ENCODE assay signal across 8 cellular contexts in genomic region chr7:22726849-22727792, GRCh38. TPM values are rescaled to one million over a fixed set of nuclear protein-coding genes. Genes with fewer than 3 reads are reported as not detected.
DNase-seq lines count a peak whose midpoint lies in the region; ATAC-seq and TF ChIP-seq lines count a peak whose summit lies in the region.

Gene IL6 (plus strand): TSS chr7:22727200. CDS start chr7:22727263, 63 bp downstream.

- no peak for TF ChIP-seq CTCF in Loucy (conservative IDR thresholded peaks at IDR 0.05; ENCODE audit: low read length)

- H3F3A ChIP-seq in Loucy (ENCODE audit: low read depth): no peaks in the 10 kb centered on the region

- H3K36me3 Mint-ChIP-seq in stimulated activated effector memory CD8-positive, alpha-beta T cell treated with anti-CD3 and anti-CD28 coated beads, Interleukin-12 subunit alpha, Interleukin-12 subunit beta, amount 100 ng/mL, for 72 hours: no peaks in the 10 kb centered on the region

- peak within 1 kb of the TSS; percentile 51 for H3K9ac ChIP-seq in Loucy (ENCODE audit: low read depth, low read length, poor library complexity, severe bottlenecking)
- H3K9ac ChIP-seq in SK-N-MC (ENCODE audit: insufficient read length): peak within 1 kb of the TSS; percentile 38

- H3K9me3 ChIP-seq in Loucy (ENCODE audit: insufficient read depth, low read depth, low read length) (no peaks in the 10 kb centered on the region), SK-N-MC (ENCODE audit: low read depth, low read length) (no peaks in the 10 kb centered on the region)

- H4K20me1 ChIP-seq in Loucy (ENCODE audit: insufficient read depth, low read length, poor library complexity, severe bottlenecking): no peaks in the 10 kb centered on the region

- peaks cover 35% of the 10 kb centered on the region for H3K4me1 Mint-ChIP-seq in stimulated activated effector memory CD8-positive, alpha-beta T cell treated with anti-CD3 and anti-CD28 coated beads, Interleukin-12 subunit alpha, Interleukin-12 subunit beta, amount 100 ng/mL, for 72 hours

- peaks cover 5% of the 10 kb centered on the region for H3K27me3 ChIP-seq in Loucy (ENCODE audit: insufficient read depth, low read length, poor library complexity, severe bottlenecking)

- H3K27ac ChIP-seq in SK-N-MC: no peak within 1 kb of the TSS

- H3K4me2 ChIP-seq in Loucy (ENCODE audit: low read depth, low read length, poor library complexity, severe bottlenecking): peak within 1 kb of the TSS; percentile 80

- H3K36me3 ChIP-seq in Loucy (ENCODE audit: insufficient read depth, low read length): no peaks in the 10 kb centered on the region
- H3K36me3 ChIP-seq in SK-N-MC (ENCODE audit: insufficient read depth, low read length): no peaks in the 10 kb centered on the region

- no peaks in the 10 kb centered on the region for H3K79me2 ChIP-seq in Loucy (ENCODE audit: insufficient read depth, low read length)

- peak within 1 kb of the TSS; percentile 76 for H2AFZ ChIP-seq in Loucy (ENCODE audit: low read length)

- DNase-seq in DMS 273 treated with DMSO at 0.1 percent for 48 hours (lab: John Stamatoyannopoulos, UW): peak; percentile 73
- no peak for DNase-seq in SK-N-MC (ENCODE audit: low read depth, low spot score)
- DNase-seq in cortex of kidney (lab: John Stamatoyannopoulos, UW): peak; percentile 6
- peak; percentile 57 for DNase-seq in left lobe of liver (ENCODE audit: low spot score)
- no peak for DNase-seq in stimulated activated effector memory CD8-positive, alpha-beta T cell treated with anti-CD3 and anti-CD28 coated beads, Interleukin-12 subunit alpha, Interleukin-12 subunit beta, amount 100 ng/mL, for 72 hours (ENCODE audit: low spot score in 2 of 2)

- H3K9me3 Mint-ChIP-seq in stimulated activated effector memory CD8-positive, alpha-beta T cell treated with anti-CD3 and anti-CD28 coated beads, Interleukin-12 subunit alpha, Interleukin-12 subunit beta, amount 100 ng/mL, for 72 hours: no peaks in the 10 kb centered on the region

- H3K4me3 Mint-ChIP-seq in stimulated activated effector memory CD8-positive, alpha-beta T cell treated with anti-CD3 and anti-CD28 coated beads, Interleukin-12 subunit alpha, Interleukin-12 subunit beta, amount 100 ng/mL, for 72 hours: peak within 1 kb of the TSS; percentile 45

- peak; percentile 41 for ATAC-seq in left lobe of liver
- peak; percentile 27 for ATAC-seq in stimulated activated effector memory CD8-positive, alpha-beta T cell treated with anti-CD3 and anti-CD28 coated beads, Interleukin-12 subunit alpha, Interleukin-12 subunit beta, amount 100 ng/mL, for 72 hours
- ATAC-seq in GM21381 (IDR thresholded peaks at IDR 0.05; ENCODE audit: unreplicated experiment): no peak
- no peak for ATAC-seq in GM19324 (IDR thresholded peaks at IDR 0.05; ENCODE audit: low FRiP score, unreplicated experiment)

- no peak within 1 kb of the TSS for H3K27ac Mint-ChIP-seq in stimulated activated effector memory CD8-positive, alpha-beta T cell treated with anti-CD3 and anti-CD28 coated beads, Interleukin-12 subunit alpha, Interleukin-12 subunit beta, amount 100 ng/mL, for 72 hours

- no peaks in the 10 kb centered on the region for H3K9me2 ChIP-seq in Loucy (replicated peaks; ENCODE audit: low read depth, low read length)

- peaks cover 13% of the 10 kb centered on the region for H3K4me1 ChIP-seq in Loucy (ENCODE audit: insufficient read depth, low read length, poor library complexity, severe bottlenecking)

- peak within 1 kb of the TSS; percentile 68 for H3K4me3 ChIP-seq in Loucy (ENCODE audit: low read length, poor library complexity, severe bottlenecking)
- peak within 1 kb of the TSS; percentile 69 for H3K4me3 ChIP-seq in SK-N-MC

RNA-seq across cellular contexts. Expression of gene IL6, which starts in this region (rescaled TPM):
- not detected for total RNA-seq in left lobe of liver

Comparison
In these comparisons a context has a peak if more than half of its experiments do, and no peak if none do; other contexts are left out.
1. Peak in DNase-seq and ATAC-seq in left lobe of liver; RNA of the gene not detected or under 1 TPM.
2. DNase-seq: peak in DMS 273 treated with DMSO at 0.1 percent for 48 hours (single experiment) and cortex of kidney (single experiment); none in SK-N-MC (single experiment) and stimulated activated effector memory CD8-positive, alpha-beta T cell treated with anti-CD3 and anti-CD28 coated beads, Interleukin-12 subunit alpha, Interleukin-12 subunit beta, amount 100 ng/mL, for 72 hours (0 of 2).